ENCODE assay signal across 8 cellular contexts in genomic region chr11:65503923-65504670, GRCh38. TPM values are rescaled to one million over a fixed set of nuclear protein-coding genes. Genes with fewer than 3 reads are reported as not detected.
DNase-seq lines count a peak whose midpoint lies in the region; ATAC-seq and TF ChIP-seq lines count a peak whose summit lies in the region.

No MANE protein-coding gene starts in this region.

- TF ChIP-seq CTCF in AG10803 (conservative IDR thresholded peaks at IDR 0.05; ENCODE audit: low read length) = no peak
- no peak for TF ChIP-seq CTCF in astrocyte of the spinal cord (IDR thresholded peaks at IDR 0.05; ENCODE audit: low read depth, low read length)
- no peak for TF ChIP-seq CTCF in right lobe of liver (IDR thresholded peaks at IDR 0.05)

- H3K4me1 ChIP-seq in right lobe of liver = peaks cover 0 to 36% (median 0%) of the 10 kb centered on the region in 4 donors

- H3K27me3 ChIP-seq in right lobe of liver = no peaks in the 10 kb centered on the region

- peaks cover 13 to 49% (median 33%) of the 10 kb centered on the region in 4 donors for H3K36me3 ChIP-seq in right lobe of liver

- no peaks in the 10 kb centered on the region for H3K9me3 ChIP-seq in right lobe of liver

- peak; percentile 71 for DNase-seq in AG10803 (ENCODE audit: low read depth)
- peak; percentile 52 for DNase-seq in HS-5 (ENCODE audit: low read depth)
- peak; percentile 73 for DNase-seq in astrocyte of the spinal cord (ENCODE audit: low read depth, low spot score)
- DNase-seq in right lobe of liver = no peak
- DNase-seq in SIG-M5 treated with dmso at 0.1 percent for 504 hours (lab: John Stamatoyannopoulos, UW; ENCODE audit: unreplicated experiment) = no peak

- peak overlapping the region; percentile 99 to 100 (median 100) for H3K27ac ChIP-seq in right lobe of liver

- WGBS in right lobe of liver (ENCODE audit: insufficient coverage, low coverage, low lambda C conversion rate, missing lambda C conversion rate) = 1% methylated on average over 3 of the region's 3 CpGs

- in situ Hi-C loops in astrocyte of the spinal cord (cut with HindIII; ENCODE audit: low sequenced_read_pairs) = no loop called here

- H3K4me3 ChIP-seq in AG10803 (ENCODE audit: low read length) = peak overlapping the region; percentile 96
- peak overlapping the region; percentile 91 for H3K4me3 ChIP-seq in astrocyte of the spinal cord (ENCODE audit: low read depth, low read length)
- H3K4me3 ChIP-seq in right lobe of liver = peak overlapping the region; percentile 61 to 75 (median 67)

- intact Hi-C loops in right lobe of liver (cut with DNase I) = no loop called here

- TF ChIP-seq POLR2A in right lobe of liver (IDR thresholded peaks at IDR 0.05) = no peak

- ATAC-seq in right lobe of liver = peak in 1 of 4 donors; percentile 0
- ATAC-seq in GM21423 (IDR thresholded peaks at IDR 0.05; ENCODE audit: unreplicated experiment) = no peak
- ATAC-seq in GM18517 (IDR thresholded peaks at IDR 0.05; ENCODE audit: unreplicated experiment) = no peak
- no peak for ATAC-seq in HG03354 (IDR thresholded peaks at IDR 0.05; ENCODE audit: poor library complexity, severe bottlenecking, unreplicated experiment)

RNA-seq across cellular contexts. Expression of gene MALAT1, which starts 5.3 kb away (rescaled TPM):
- total RNA-seq in right lobe of liver = 1,000 to 10,000 TPM; 2,716 to 5,163 (median 3,933) TPM

RNA-seq across cellular contexts. Expression of gene SCYL1, which starts 20.8 kb away (rescaled TPM):
- 10 to 100 TPM; 51.3 to 82.3 (median 57.0) TPM for total RNA-seq in right lobe of liver

RNA-seq across cellular contexts. Expression of gene LTBP3, which starts 54.1 kb away (rescaled TPM):
- total RNA-seq in right lobe of liver = 10 to 100 TPM; 26.6 to 94.1 (median 46.8) TPM

Comparison
In these comparisons a context has a peak if more than half of its experiments do, and no peak if none do; other contexts are left out.
1. DNase-seq: peak in AG10803 (single experiment), HS-5 (single experiment) and astrocyte of the spinal cord (single experiment); none in right lobe of liver (0 of 3) and SIG-M5 treated with dmso at 0.1 percent for 504 hours (single experiment).
2. Peak in every context shown above with its lines, with median percentiles within 50 percentile points of each other: H3K4me3 ChIP-seq.